Comparison of ENCODE assay signal across 11 cellular contexts in genomic region chr1:173479649-173480048, GRCh38. TPM values are rescaled to one million over a fixed set of nuclear protein-coding genes. Genes with fewer than 3 reads are reported as not detected.
DNase-seq lines count a peak whose midpoint lies in the region; ATAC-seq and TF ChIP-seq lines count a peak whose summit lies in the region.
"Had no signal": no experiment of that assay in that cellular context is flagged by ENCODE, and none has a peak within 500 bp of the region (broad histone marks: within the 10 kb centered on the region; RNA-seq: fewer than 3 reads in every experiment).

No MANE protein-coding gene starts in this region.

- H3K4me1 ChIP-seq in ACC112 (ENCODE audit: control insufficient read depth, insufficient read depth, low read length, unreplicated experiment), result peaks cover 27% of the 10 kb centered on the region
- peaks cover 27% of the 10 kb centered on the region for H3K4me1 ChIP-seq in HUES64 (ENCODE audit: insufficient read depth, low read length)
- peaks cover 35% of the 10 kb centered on the region for H3K4me1 ChIP-seq in mammary epithelial cell (ENCODE audit: insufficient read depth, low read length)
- H3K4me1 ChIP-seq in lower lobe of right lung, result peaks cover 45% of the 10 kb centered on the region

- DNase-seq in mammary epithelial cell (no peak), lower lobe of right lung (no peak), LoVo (ENCODE audit: low spot score) (no peak), DMS79 treated with DMSO at 0.1 percent for 48 hours (lab: John Stamatoyannopoulos, UW) (no peak), germinal center (ENCODE audit: low spot score) (no peak)
- DNase-seq: left colon, T-helper 1 cell had no signal

- peak overlapping the region; percentile 89 for H3K4me3 ChIP-seq in ACC112 (ENCODE audit: low read depth, low read length)
- H3K4me3 ChIP-seq in HUES64 (ENCODE audit: low read length), result peak overlapping the region; percentile 93
- peak overlapping the region; percentile 1 to 92 (median 79) for H3K4me3 ChIP-seq in mammary epithelial cell (replicated peaks in 1 of 3; ENCODE audit: insufficient read depth in 1 of 3, low read depth in 2 of 3, low read length in 3 of 3)
- H3K4me3 ChIP-seq in lower lobe of right lung, result peak overlapping the region; percentile 25

- H3K27ac ChIP-seq in ACC112 (ENCODE audit: low read depth, low read length) (peak overlapping the region; percentile 91), HUES64 (ENCODE audit: low read depth, low read length) (no peak overlapping the region), mammary epithelial cell (ENCODE audit: insufficient read depth, low read depth, low read length) (peak overlapping the region; percentile 26), lower lobe of right lung (no peak overlapping the region)

- H3K9me3 ChIP-seq in HUES64 (ENCODE audit: insufficient read depth, low read depth, low read length) (no peaks in the 10 kb centered on the region), mammary epithelial cell (replicated peaks; ENCODE audit: insufficient read depth, low read length) (no peaks in the 10 kb centered on the region), lower lobe of right lung (no peaks in the 10 kb centered on the region)

- H3K9ac ChIP-seq in HUES64 (ENCODE audit: low read depth, low read length), result 0 out of 2 replicates have a peak overlapping the region, but pooled peaks have one; percentile 36
- no peak overlapping the region for H3K9ac ChIP-seq in mammary epithelial cell (ENCODE audit: insufficient read depth, low read length)

- no TSS peak for BruUV-seq in mammary epithelial cell (replicated peaks; lab: Mats Ljungman, UMichigan)

- CTCF ChIA-PET in mammary epithelial cell (lab: Charles Lee; ENCODE audit: low non-redundant PET), result no interaction called here

- dilution Hi-C loops in mammary epithelial cell (cut with HindIII; ENCODE audit: low sequenced_read_pairs), result no loop called here

- H4K20me1 ChIP-seq in mammary epithelial cell (ENCODE audit: insufficient read depth, low read length), result no peaks in the 10 kb centered on the region

- ATAC-seq in lower lobe of right lung (no peak), GM21423 (IDR thresholded peaks at IDR 0.05; ENCODE audit: unreplicated experiment) (no peak)
- ATAC-seq: activated naive CD4-positive, alpha-beta T cell treated with anti-CD3 and anti-CD28 coated beads, Interleukin-2, amount 50 U/mL, for 72 hours; left colon had no signal

- no peak overlapping the region for H2AFZ ChIP-seq in ACC112 (ENCODE audit: low read length, unreplicated experiment)
- H2AFZ ChIP-seq in mammary epithelial cell (ENCODE audit: low read depth, low read length), result no peak overlapping the region

- in situ Hi-C loops in mammary epithelial cell (cut with MboI; ENCODE audit: low sequenced_read_pairs in 2 of 2), result no loop called here

- H3K79me2 ChIP-seq in ACC112 (ENCODE audit: control insufficient read depth, insufficient read depth, low read length, unreplicated experiment) (peaks cover 74% of the 10 kb centered on the region), mammary epithelial cell (ENCODE audit: insufficient read depth, low read length) (peaks cover 69% of the 10 kb centered on the region)

- TF ChIP-seq CTCF in mammary epithelial cell (conservative IDR thresholded peaks at IDR 0.05 in 1 of 2, IDR thresholded peaks at IDR 0.05 in 1 of 2; ENCODE audit: extremely low read depth in 1 of 2, insufficient read depth in 1 of 2, low read depth in 1 of 2, low read length in 2 of 2) (no peak), lower lobe of right lung (IDR thresholded peaks at IDR 0.05) (no peak)

- H3K27me3 ChIP-seq in ACC112 (ENCODE audit: insufficient read depth, low read length) (no peaks in the 10 kb centered on the region), HUES64 (ENCODE audit: insufficient read depth, low read length) (no peaks in the 10 kb centered on the region), mammary epithelial cell (ENCODE audit: insufficient read depth, low read length) (no peaks in the 10 kb centered on the region), lower lobe of right lung (ENCODE audit: low read depth) (no peaks in the 10 kb centered on the region)

- WGBS in HUES64, result 82% methylated on average over 4 of the region's 4 CpGs
- WGBS in mammary epithelial cell (ENCODE audit: low coverage, missing lambda C conversion rate), result 71% methylated on average over 4 of the region's 4 CpGs

- H3K4me2 ChIP-seq in mammary epithelial cell (ENCODE audit: insufficient read depth, low read depth, low read length), result peak overlapping the region; percentile 86

- intact Hi-C loops in mammary epithelial cell (cut with micrococcal nuclease) (no loop called here), lower lobe of right lung (cut with DNase I) (no loop called here)

- peaks cover 44% of the 10 kb centered on the region for H3K36me3 ChIP-seq in ACC112 (ENCODE audit: insufficient read depth, low read length)
- H3K36me3 ChIP-seq in HUES64 (ENCODE audit: insufficient read depth, low read length), result peaks cover 57% of the 10 kb centered on the region
- peaks cover 36% of the 10 kb centered on the region for H3K36me3 ChIP-seq in mammary epithelial cell (ENCODE audit: insufficient read depth, low read length)
- peaks cover 43% of the 10 kb centered on the region for H3K36me3 ChIP-seq in lower lobe of right lung

RNA-seq across cellular contexts. Expression of gene PRDX6, which starts 2.5 kb away (rescaled TPM):
- polyA plus RNA-seq in HUES64 (2013, experiment 1 of 2), result 380 TPM
- 365 TPM for polyA plus RNA-seq in HUES64 (2013, experiment 2 of 2)
- total RNA-seq in mammary epithelial cell, result 100 to 1,000 TPM; 155 to 218 TPM
- polyA plus RNA-seq in mammary epithelial cell, result 254 TPM
- polyA minus RNA-seq in mammary epithelial cell, result 257 TPM
- total RNA-seq in lower lobe of right lung, result 187 TPM

Comparison
In these comparisons a context has a peak if more than half of its experiments do, and no peak if none do; other contexts are left out.
1. H3K27ac ChIP-seq: peak in ACC112 (single experiment) and mammary epithelial cell (single experiment); none in HUES64 (single experiment) and lower lobe of right lung (single experiment).
2. H3K4me3 ChIP-seq: peak in every context shown above with its lines; median percentile 93 in HUES64; 89 in ACC112; 79 in mammary epithelial cell; 25 in lower lobe of right lung.